ENCODE assay signal across 1 cellular context in the genomic region with DNA sequence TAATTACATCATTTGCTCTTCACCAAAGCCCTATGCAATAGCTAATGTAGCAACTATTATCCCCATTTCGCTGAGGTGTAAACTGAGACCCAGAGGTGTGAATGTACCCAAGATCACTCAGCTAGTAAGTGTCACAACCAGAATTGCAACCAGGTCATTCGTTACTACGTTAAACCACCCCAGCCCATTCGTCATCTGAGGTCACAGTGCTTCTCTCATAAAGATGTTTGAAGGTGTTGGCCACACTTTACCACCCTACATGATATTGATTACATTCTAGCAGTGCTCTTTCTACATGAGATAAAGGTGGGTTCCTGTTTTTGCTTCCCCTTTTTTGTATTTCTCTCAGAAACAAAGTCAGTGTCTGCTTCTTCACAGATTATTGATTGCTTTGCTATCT.
TF ChIP-seq lines count a peak whose summit lies in the region.

No MANE protein-coding gene starts in this region.

TF ChIP-seq in GM12878, 131 proteins besides CTCF, POLR2A, EP300 and RAD21 (continued from another document):
- TF ChIP-seq, protein P1, sequence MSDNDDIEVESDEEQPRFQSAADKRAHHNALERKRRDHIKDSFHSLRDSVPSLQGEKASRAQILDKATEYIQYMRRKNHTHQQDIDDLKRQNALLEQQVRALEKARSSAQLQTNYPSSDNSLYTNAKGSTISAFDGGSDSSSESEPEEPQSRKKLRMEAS (IDR thresholded peaks at IDR 0.05; ENCODE audit: low read depth, low read length): no peak
TF ChIP-seq in GM12878: peak in this region for 0.
